ENCODE assay signal across 8 cellular contexts in genomic region chr1:32500387-32501209, GRCh38. TPM values are rescaled to one million over a fixed set of nuclear protein-coding genes. Genes with fewer than 3 reads are reported as not detected.
DNase-seq lines count a peak whose midpoint lies in the region; ATAC-seq, FAIRE-seq and TF ChIP-seq lines count a peak whose summit lies in the region.

No MANE protein-coding gene starts in this region.

- no peak for FAIRE-seq in H54 (lab: Jason Lieb, UNC)

- H3K27me3 ChIP-seq in mesendoderm (ENCODE audit: insufficient read depth, low read length, poor library complexity) = no peaks in the 10 kb centered on the region

- no peaks in the 10 kb centered on the region for H3K79me2 ChIP-seq in mesendoderm (ENCODE audit: control insufficient read depth, insufficient read depth, low read length)

- peak; percentile 56 for DNase-seq in Caki2 (ENCODE audit: low read depth)
- peak; percentile 77 for DNase-seq in H54 (ENCODE audit: insufficient read length, low spot score)
- DNase-seq in NCI-H2107 treated with DMSO at 0.1 percent for 48 hours (lab: John Stamatoyannopoulos, UW; ENCODE audit: unreplicated experiment) = peak; percentile 59
- peak; percentile 39 for DNase-seq in activated CD4-positive, CD25-positive, alpha-beta regulatory T cell treated with anti-CD3 and anti-CD28 coated beads, Interleukin-2, amount 50 U/mL, for 72 hours
- peak; percentile 78 for DNase-seq in epithelial cell of esophagus (ENCODE audit: low read depth)
- DNase-seq in mesendoderm = peak; percentile 73
- peak; percentile 51 for DNase-seq in stimulated activated naive CD8-positive, alpha-beta T cell treated with anti-CD3 and anti-CD28 coated beads, Interleukin-15, Interleukin-2, amounts not matched to agents 100 U/mL and 50 U/mL, for 24 hours
- no peak for DNase-seq in GOT3 (lab: John Stamatoyannopoulos, UW)

- ATAC-seq in stimulated activated naive CD8-positive, alpha-beta T cell treated with anti-CD3 and anti-CD28 coated beads, Interleukin-15, Interleukin-2, amounts not matched to agents 100 U/mL and 50 U/mL, for 24 hours = peak; percentile 79

- peak overlapping the region; percentile 96 for H3K18ac ChIP-seq in mesendoderm (ENCODE audit: low read length)

- H3K36me3 ChIP-seq in mesendoderm (ENCODE audit: control insufficient read depth, insufficient read depth, low read length) = no peaks in the 10 kb centered on the region

- no peak overlapping the region for H3K23ac ChIP-seq in mesendoderm (ENCODE audit: low read length)

- H3K4ac ChIP-seq in mesendoderm (ENCODE audit: low read depth, low read length) = peak overlapping the region; percentile 92

- in situ Hi-C loops in Caki2 (cut with HindIII; ENCODE audit: low pct_unique_long_range_greater_than_20kb, low sequenced_read_pairs) = no loop called here

- peak overlapping the region; percentile 94 for H3K56ac ChIP-seq in mesendoderm (ENCODE audit: low read length)

- H3K27ac ChIP-seq in mesendoderm (ENCODE audit: low read depth, low read length) = peak overlapping the region; percentile 95

- TF ChIP-seq POLR2A in H54 (IDR thresholded peaks at IDR 0.05; ENCODE audit: low read depth, low read length) = no peak; the same call in 1 of the 2 replicates

- H2BK120ac ChIP-seq in mesendoderm (ENCODE audit: low read depth, low read length) = peak overlapping the region; percentile 48

- H3K9ac ChIP-seq in mesendoderm (ENCODE audit: low read length) = peak overlapping the region; percentile 79

- H3K79me1 ChIP-seq in mesendoderm (ENCODE audit: low read length) = no peaks in the 10 kb centered on the region

- no peak overlapping the region for H2BK5ac ChIP-seq in mesendoderm (ENCODE audit: low read length)

- peak overlapping the region; percentile 38 for H3K4me2 ChIP-seq in mesendoderm (ENCODE audit: low read length)

- H4K8ac ChIP-seq in mesendoderm (ENCODE audit: low read depth, low read length) = peak overlapping the region; percentile 96

- WGBS in mesendoderm (ENCODE audit: extremely low coverage, insufficient coverage, low lambda C conversion rate) = no CpG with 5 or more reads among the region's 99 CpGs

- no peaks in the 10 kb centered on the region for H3K4me1 ChIP-seq in mesendoderm (ENCODE audit: control insufficient read depth, low read depth, low read length)

- peak overlapping the region; percentile 58 for H3K4me3 ChIP-seq in epithelial cell of esophagus (ENCODE audit: low read length)
- peak overlapping the region; percentile 41 for H3K4me3 ChIP-seq in mesendoderm (ENCODE audit: low read length)

- H4K5ac ChIP-seq in mesendoderm (ENCODE audit: low read length) = no peak overlapping the region

- H2BK15ac ChIP-seq in mesendoderm (replicated peaks; ENCODE audit: low read depth) = no peak overlapping the region

- no peak for TF ChIP-seq CTCF in epithelial cell of esophagus (IDR thresholded peaks at IDR 0.05; ENCODE audit: insufficient read depth, low read depth, low read length, missing control alignments)

- H2AK5ac ChIP-seq in mesendoderm (ENCODE audit: low read length) = no peak overlapping the region

RNA-seq across cellular contexts. Expression of gene ZBTB8B, which starts 35.7 kb away (rescaled TPM):
- not detected in 2 replicates for total RNA-seq in Caki2 (2014; rRNA removed; shearing (Covaris generic); ENCODE audit: low replicate concordance)
- polyA plus RNA-seq in mesendoderm (2013, experiment 1 of 2) = 0.59 TPM
- polyA plus RNA-seq in mesendoderm (2013, experiment 2 of 2) = 0.59 TPM

RNA-seq across cellular contexts. Expression of gene ZBTB8A, which starts 38.6 kb away (rescaled TPM):
- 3.4 and 6.4 TPM in 2 replicates for total RNA-seq in Caki2 (2014; rRNA removed; shearing (Covaris generic); ENCODE audit: low replicate concordance)
- 7.1 TPM for polyA plus RNA-seq in mesendoderm (2013, experiment 1 of 2)
- polyA plus RNA-seq in mesendoderm (2013, experiment 2 of 2) = 7.1 TPM
